ENCODE assay signal across 9 cellular contexts in genomic region chr2:144414324-144414845, GRCh38.
A peak's percentile ranks its signal among the peaks of the same experiment; 100 is the strongest.
DNase-seq lines count a peak whose midpoint lies in the region; ATAC-seq and TF ChIP-seq lines count a peak whose summit lies in the region.
"Had no signal": no experiment of that assay in that cellular context is flagged by ENCODE, and none has a peak within 500 bp of the region (broad histone marks: within the 10 kb centered on the region; RNA-seq: fewer than 3 reads in every experiment).

No MANE protein-coding gene starts in this region.

- H3K4me1 Mint-ChIP-seq in stimulated activated naive CD8-positive, alpha-beta T cell treated with anti-CD3 and anti-CD28 coated beads, Interleukin-15, Interleukin-2, amounts not matched to agents 100 ng/mL and 50 ng/mL, for 24 hours (ENCODE audit: low read depth), result peaks cover 40% of the 10 kb centered on the region
- H3K4me1 Mint-ChIP-seq in chondrocyte (ENCODE audit: low read depth), result peaks cover 6% of the 10 kb centered on the region

- H3K9me3 ChIP-seq in OCI-LY3 (ENCODE audit: insufficient read depth, low read length), result no peaks in the 10 kb centered on the region
- no peaks in the 10 kb centered on the region for H3K9me3 ChIP-seq in fibroblast of lung (ENCODE audit: control insufficient read depth, insufficient read depth, low read depth, low read length)
- H3K9me3 ChIP-seq: uterus had no signal

- H3K27me3 ChIP-seq in OCI-LY3 (ENCODE audit: low read depth, low read length) (no peaks in the 10 kb centered on the region), fibroblast of lung (ENCODE audit: control insufficient read depth, insufficient read depth, low read length) (no peaks in the 10 kb centered on the region)
- H3K27me3 ChIP-seq: uterus had no signal

- peak overlapping the region; percentile 72 for H3K27ac Mint-ChIP-seq in stimulated activated naive CD8-positive, alpha-beta T cell treated with anti-CD3 and anti-CD28 coated beads, Interleukin-15, Interleukin-2, amounts not matched to agents 100 ng/mL and 50 ng/mL, for 24 hours
- H3K27ac Mint-ChIP-seq in chondrocyte (ENCODE audit: unreplicated experiment), result no peak overlapping the region

- H3K4me2 ChIP-seq in OCI-LY3 (ENCODE audit: low read length) (peak overlapping the region; percentile 39), fibroblast of lung (ENCODE audit: extremely low read depth, insufficient read depth, low read length) (no peak overlapping the region)

- TF ChIP-seq CTCF in OCI-LY3 (IDR thresholded peaks at IDR 0.05; ENCODE audit: low read depth, low read length) (no peak), fibroblast of lung (conservative IDR thresholded peaks at IDR 0.05 in 1 of 2, IDR thresholded peaks at IDR 0.05 in 1 of 2; ENCODE audit: low read depth in 1 of 2, low read length in 2 of 2) (no peak), chondrocyte (IDR thresholded peaks at IDR 0.05) (no peak)

- DNase-seq in CD1c-positive myeloid dendritic cell (ENCODE audit: extremely low spot score) (peak; percentile 93), fibroblast of lung (ENCODE audit: low read depth in 2 of 2) (peak; percentile 92 to 100), chondrocyte (ENCODE audit: low spot score) (no peak)
- no peak for DNase-seq in NK-92 treated with Interleukin-12 subunit alpha and Interleukin-12 subunit beta, amount 100 ng/mL, for 24 hours (lab: John Stamatoyannopoulos, UW)

- H3K4me3 Mint-ChIP-seq in stimulated activated naive CD8-positive, alpha-beta T cell treated with anti-CD3 and anti-CD28 coated beads, Interleukin-15, Interleukin-2, amounts not matched to agents 100 ng/mL and 50 ng/mL, for 24 hours, result peak overlapping the region; percentile 1
- H3K4me3 Mint-ChIP-seq in chondrocyte (ENCODE audit: unreplicated experiment), result no peak overlapping the region

- ATAC-seq in GM21526 (IDR thresholded peaks at IDR 0.05; ENCODE audit: low FRiP score, unreplicated experiment), result peak; percentile 53
- ATAC-seq in GM21737 (IDR thresholded peaks at IDR 0.05; ENCODE audit: unreplicated experiment), result no peak

- H3K36me3 ChIP-seq in OCI-LY3 (replicated peaks; ENCODE audit: low read depth, low read length) (peaks cover 4% of the 10 kb centered on the region), fibroblast of lung (ENCODE audit: control insufficient read depth, insufficient read depth, low read length) (peaks cover 1% of the 10 kb centered on the region)
- H3K36me3 ChIP-seq: uterus had no signal

- H3K4me3 ChIP-seq in OCI-LY3 (ENCODE audit: low read length) (no peak overlapping the region), fibroblast of lung (replicated peaks in 1 of 4; ENCODE audit: control extremely low read depth in 1 of 4, insufficient read depth in 1 of 4, low read depth in 3 of 4, low read length in 4 of 4) (no peak overlapping the region)
- H3K4me3 ChIP-seq: uterus had no signal

- H2AFZ ChIP-seq in OCI-LY3 (ENCODE audit: low read depth, low read length), result no peak overlapping the region
- no peak overlapping the region for H2AFZ ChIP-seq in fibroblast of lung (ENCODE audit: low read length)

- H3K9ac ChIP-seq in OCI-LY3 (ENCODE audit: low read length) (no peak overlapping the region), fibroblast of lung (ENCODE audit: insufficient read depth, low read length) (no peak overlapping the region)

- peaks cover 12% of the 10 kb centered on the region for H3K9me3 Mint-ChIP-seq in stimulated activated naive CD8-positive, alpha-beta T cell treated with anti-CD3 and anti-CD28 coated beads, Interleukin-15, Interleukin-2, amounts not matched to agents 100 ng/mL and 50 ng/mL, for 24 hours
- peaks cover 6% of the 10 kb centered on the region for H3K9me3 Mint-ChIP-seq in chondrocyte (ENCODE audit: low read depth)

- H3K36me3 Mint-ChIP-seq in stimulated activated naive CD8-positive, alpha-beta T cell treated with anti-CD3 and anti-CD28 coated beads, Interleukin-15, Interleukin-2, amounts not matched to agents 100 ng/mL and 50 ng/mL, for 24 hours (ENCODE audit: low read depth), result peaks cover 45% of the 10 kb centered on the region
- H3K36me3 Mint-ChIP-seq in chondrocyte (ENCODE audit: low read depth), result peaks cover 20% of the 10 kb centered on the region

- H3K4me1 ChIP-seq in OCI-LY3 (ENCODE audit: low read length), result peaks cover 19% of the 10 kb centered on the region
- H3K4me1 ChIP-seq in fibroblast of lung (ENCODE audit: control insufficient read depth, extremely low read depth, insufficient read depth, low read length), result peaks cover 12% of the 10 kb centered on the region
- H3K4me1 ChIP-seq: uterus had no signal

- H3K27ac ChIP-seq in OCI-LY3 (ENCODE audit: low read length), result peak overlapping the region; percentile 33
- H3K27ac ChIP-seq in fibroblast of lung (ENCODE audit: insufficient read depth, low read length), result peak overlapping the region; percentile 85

- H3K27me3 Mint-ChIP-seq in stimulated activated naive CD8-positive, alpha-beta T cell treated with anti-CD3 and anti-CD28 coated beads, Interleukin-15, Interleukin-2, amounts not matched to agents 100 ng/mL and 50 ng/mL, for 24 hours, result no peaks in the 10 kb centered on the region
- H3K27me3 Mint-ChIP-seq in chondrocyte (ENCODE audit: low read depth), result no peaks in the 10 kb centered on the region

- H3K79me2 ChIP-seq in OCI-LY3 (ENCODE audit: low read length) (no peaks in the 10 kb centered on the region), fibroblast of lung (ENCODE audit: control insufficient read depth, insufficient read depth, low read length) (peaks cover 9% of the 10 kb centered on the region)

- no peaks in the 10 kb centered on the region for H4K20me1 ChIP-seq in OCI-LY3 (ENCODE audit: insufficient read depth, low read length)
- no peaks in the 10 kb centered on the region for H4K20me1 ChIP-seq in fibroblast of lung (ENCODE audit: control insufficient read depth, extremely low read depth, insufficient read depth, low read length)

Comparison
In these comparisons a context has a peak if more than half of its experiments do, and no peak if none do; other contexts are left out.
1. DNase-seq: peak in CD1c-positive myeloid dendritic cell (single experiment) and fibroblast of lung (2 of 2); none in chondrocyte (single experiment) and NK-92 treated with Interleukin-12 subunit alpha and Interleukin-12 subunit beta, amount 100 ng/mL, for 24 hours (single experiment).